Comparison of ENCODE assay signal across 16 cellular contexts in genomic region chr16:56888806-56889205, GRCh38. TPM values are rescaled to one million over a fixed set of nuclear protein-coding genes. Genes with fewer than 3 reads are reported as not detected.
DNase-seq lines count a peak whose midpoint lies in the region; ATAC-seq and TF ChIP-seq lines count a peak whose summit lies in the region.
"Had no signal": no experiment of that assay in that cellular context is flagged by ENCODE, and none has a peak within 500 bp of the region (broad histone marks: within the 10 kb centered on the region; RNA-seq: fewer than 3 reads in every experiment).

No MANE protein-coding gene starts in this region.

- no peak overlapping the region for H4K8ac ChIP-seq in trophoblast cell (ENCODE audit: low read depth, low read length)

- H3K14ac ChIP-seq in trophoblast cell (ENCODE audit: low read length): no peak overlapping the region

- no CpG with 5 or more reads among the region's 7 CpGs for WGBS in trophoblast cell (ENCODE audit: extremely low coverage, insufficient coverage, insufficient read length)

- no peaks in the 10 kb centered on the region for H3K36me3 ChIP-seq in trophoblast cell (ENCODE audit: control insufficient read depth in 1 of 2, insufficient read depth in 2 of 2, low read length in 2 of 2)

- no peaks in the 10 kb centered on the region for H3K4me1 ChIP-seq in trophoblast cell (ENCODE audit: control insufficient read depth in 1 of 2, insufficient read depth in 2 of 2, low read length in 2 of 2)

- no peak overlapping the region for H3K4me3 ChIP-seq in GM12864 (ENCODE audit: low read depth, low read length)
- H3K4me3 ChIP-seq in trophoblast cell (ENCODE audit: low read depth, low read length): no peak overlapping the region

- no peak overlapping the region for H2AFZ ChIP-seq in trophoblast cell (ENCODE audit: insufficient read depth, low read length, poor library complexity)

- H3K79me2 ChIP-seq in trophoblast cell (ENCODE audit: control insufficient read depth, insufficient read depth, low read length, poor library complexity): no peaks in the 10 kb centered on the region

- H2BK5ac ChIP-seq in trophoblast cell (ENCODE audit: low read depth, low read length, poor library complexity): no peak overlapping the region

- DNase-seq in GM12864 (ENCODE audit: low read depth) (peak; percentile 66), SKM-1 (lab: John Stamatoyannopoulos, UW; ENCODE audit: unreplicated experiment) (peak; percentile 84), trophoblast cell (no peak), DMS79 (lab: John Stamatoyannopoulos, UW) (no peak), T-helper 2 cell (no peak), omental fat pad (ENCODE audit: low spot score) (no peak)
- DNase-seq: activated T-cell treated with anti-CD3 and anti-CD28 coated beads, Interleukin-2, amount 50 U/mL, for 24 hours; H9; NCI-H1417 treated with DMSO at 0.1 percent for 48 hours; PC-3; stimulated activated CD4-positive, alpha-beta T cell treated with anti-CD3 and anti-CD28 coated beads, Interleukin-4, amount 100 ng/mL, for 1 hour; substantia nigra had no signal

- H3K27me3 ChIP-seq in trophoblast cell (ENCODE audit: insufficient read depth, low read length): no peaks in the 10 kb centered on the region

- no peak for TF ChIP-seq CTCF in GM12864 (IDR thresholded peaks at IDR 0.05; ENCODE audit: low read depth, low read length, missing control alignments)
- TF ChIP-seq CTCF in omental fat pad (IDR thresholded peaks at IDR 0.05): no peak

- H2BK12ac ChIP-seq in trophoblast cell (ENCODE audit: low read length): no peak overlapping the region

- H3K4ac ChIP-seq in trophoblast cell (ENCODE audit: low read depth, low read length): no peak overlapping the region

- no peak overlapping the region for H3K4me2 ChIP-seq in trophoblast cell (ENCODE audit: low read length)

- peaks cover 7% of the 10 kb centered on the region for H3K9me3 ChIP-seq in trophoblast cell (ENCODE audit: insufficient read depth, low read depth, low read length)

- no peak overlapping the region for H4K91ac ChIP-seq in trophoblast cell (ENCODE audit: low read depth, low read length)

- no peak overlapping the region for H3K18ac ChIP-seq in trophoblast cell (ENCODE audit: low read length)

- no peak overlapping the region for H3K23ac ChIP-seq in trophoblast cell (ENCODE audit: low read length)

- peak; percentile 76 for ATAC-seq in GM19452 (IDR thresholded peaks at IDR 0.05; ENCODE audit: unreplicated experiment)
- ATAC-seq in HG03159 (IDR thresholded peaks at IDR 0.05; ENCODE audit: unreplicated experiment): peak; percentile 60
- ATAC-seq in omental fat pad (ENCODE audit: low FRiP score): no peak
- ATAC-seq: PC-3 had no signal

- H4K12ac ChIP-seq in trophoblast cell (ENCODE audit: low read depth, low read length): no peak overlapping the region

- H3K9ac ChIP-seq in trophoblast cell (ENCODE audit: low read length): no peak overlapping the region

- no peaks in the 10 kb centered on the region for H3K79me1 ChIP-seq in trophoblast cell (ENCODE audit: low read length)

- H3K27ac ChIP-seq in trophoblast cell (ENCODE audit: low read depth, low read length): no peak overlapping the region

- H2AK5ac ChIP-seq in trophoblast cell (ENCODE audit: low read length): no peak overlapping the region

- H2BK120ac ChIP-seq in trophoblast cell (ENCODE audit: insufficient read depth, low read length, poor library complexity): no peak overlapping the region

RNA-seq across cellular contexts. Expression of gene SLC12A3, which starts 23.8 kb away (rescaled TPM):
- polyA plus RNA-seq in trophoblast cell (2013): 0.11 TPM in 2 replicates
- not detected for total RNA-seq in omental fat pad
- total RNA-seq: H9, mesothelial cell of epicardium, PC-3, pulmonary artery endothelial cell had no signal

RNA-seq across cellular contexts. Expression of gene HERPUD1, which starts 43.1 kb away (rescaled TPM):
- 252 and 267 TPM in 2 replicates for polyA plus RNA-seq in trophoblast cell (2013)
- 100 to 1,000 TPM; 151 to 170 (median 162) TPM for total RNA-seq in omental fat pad

Comparison
In these comparisons a context has a peak if more than half of its experiments do, and no peak if none do; other contexts are left out.
1. DNase-seq: peak in GM12864 (single experiment) and SKM-1 (single experiment); none in trophoblast cell (0 of 2), DMS79 (single experiment), T-helper 2 cell (0 of 5) and omental fat pad (single experiment).